Comparison of ENCODE assay signal across 22 cellular contexts in the genomic region with DNA sequence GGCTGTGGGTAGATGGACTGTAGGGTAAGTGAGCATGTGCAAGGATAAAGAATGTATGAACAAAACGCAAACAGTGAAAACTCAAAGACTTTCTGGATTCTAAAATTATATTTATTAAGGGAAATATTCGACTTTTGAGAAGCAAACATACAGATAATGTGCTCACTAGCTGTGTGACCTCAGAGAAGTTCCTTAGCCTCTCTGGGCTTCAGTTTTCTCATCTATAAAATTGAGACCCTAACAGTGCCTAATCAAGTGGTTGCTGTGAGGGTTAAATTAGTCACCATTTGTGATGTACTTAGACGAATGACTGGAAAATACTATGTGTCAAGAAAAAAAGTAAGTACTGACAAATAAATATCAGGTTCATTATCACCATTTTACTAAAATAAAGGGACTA.
"Had no signal": no experiment of that assay in that cellular context is flagged by ENCODE, and none has a peak within 500 bp of the region (broad histone marks: within the 10 kb centered on the region; RNA-seq: fewer than 3 reads in every experiment).

No MANE protein-coding gene starts in this region.

- H3K4me3 Mint-ChIP-seq: activated CD4-positive, alpha-beta T cell treated with anti-CD3 and anti-CD28 coated beads, Interleukin-2, amount 10 ng/mL, durations not matched to agents 24 days and 14 days; activated CD8-positive, alpha-beta T cell treated with anti-CD3 and anti-CD28 coated beads for 36 hours; activated naive CD4-positive, alpha-beta T cell treated with anti-CD3 and anti-CD28 coated beads, Interleukin-2, amount 50 U/mL, for 24 hours; activated naive CD8-positive, alpha-beta T cell treated with anti-CD3 and anti-CD28 coated beads, Interleukin-2, amount 10 ng/mL, durations not matched to agents 7 days and 5 days; activated T-cell treated with anti-CD3 and anti-CD28 coated beads, Interleukin-2, amount 50 U/mL, for 24 hours; central memory CD8-positive, alpha-beta T cell had no signal

- H3K27ac ChIP-seq: ascending aorta, cardiac muscle cell had no signal

- H3K27me3 Mint-ChIP-seq: activated CD4-positive, alpha-beta T cell treated with anti-CD3 and anti-CD28 coated beads, Interleukin-2, amount 10 ng/mL, durations not matched to agents 24 days and 14 days; activated CD8-positive, alpha-beta T cell treated with anti-CD3 and anti-CD28 coated beads for 36 hours; activated naive CD4-positive, alpha-beta T cell treated with anti-CD3 and anti-CD28 coated beads, Interleukin-2, amount 50 U/mL, for 24 hours; activated naive CD8-positive, alpha-beta T cell treated with anti-CD3 and anti-CD28 coated beads, Interleukin-2, amount 10 ng/mL, durations not matched to agents 7 days and 5 days; activated T-cell treated with anti-CD3 and anti-CD28 coated beads, Interleukin-2, amount 50 U/mL, for 24 hours had no signal

- H3K4me3 ChIP-seq: ascending aorta, cardiac muscle cell had no signal

- H3K36me3 Mint-ChIP-seq: activated naive CD4-positive, alpha-beta T cell treated with anti-CD3 and anti-CD28 coated beads, Interleukin-2, amount 50 U/mL, for 24 hours; activated naive CD8-positive, alpha-beta T cell treated with anti-CD3 and anti-CD28 coated beads, Interleukin-2, amount 10 ng/mL, durations not matched to agents 7 days and 5 days had no signal

- DNase-seq: activated CD4-positive, alpha-beta T cell treated with anti-CD3 and anti-CD28 coated beads, Interleukin-2, amount 10 ng/mL, durations not matched to agents 24 days and 14 days; activated CD4-positive, alpha-beta T cell treated with anti-CD3 and anti-CD28 coated beads, Interleukin-2, amount 50 U/mL, for 4 hours; activated CD8-positive, alpha-beta T cell treated with anti-CD3 and anti-CD28 coated beads for 36 hours; activated gamma-delta T cell; activated naive CD4-positive, alpha-beta T cell treated with Interleukin-2 at 50 U/mL for 16 hours; activated naive CD8-positive, alpha-beta T cell treated with anti-CD3 and anti-CD28 coated beads, Interleukin-2, amount 10 ng/mL, durations not matched to agents 7 days and 5 days; activated T-cell treated with anti-CD3 and anti-CD28 coated beads, Interleukin-2, amount 50 U/mL, for 24 hours; MM.1S; MV-4-11; NCI-H1092; NCI-H1436 treated with DMSO at 0.1 percent for 48 hours; NCI-H1694 treated with DMSO at 0.1 percent for 48 hours; NCI-H2029; NCI-H345; NCI-H524 treated with DMSO at 0.1 percent for 48 hours; NK-92 treated with Interleukin-12 subunit alpha and Interleukin-12 subunit beta, amount 100 ng/mL, for 24 hours; Right ventricle myocardium superior had no signal

- ATAC-seq: activated CD8-positive, alpha-beta T cell treated with anti-CD3 and anti-CD28 coated beads for 36 hours had no signal

- H3K9me3 ChIP-seq: ascending aorta had no signal

- H3K4me1 Mint-ChIP-seq: activated CD4-positive, alpha-beta T cell treated with anti-CD3 and anti-CD28 coated beads, Interleukin-2, amount 10 ng/mL, durations not matched to agents 24 days and 14 days; activated naive CD4-positive, alpha-beta T cell treated with anti-CD3 and anti-CD28 coated beads, Interleukin-2, amount 50 U/mL, for 24 hours; activated naive CD8-positive, alpha-beta T cell treated with anti-CD3 and anti-CD28 coated beads, Interleukin-2, amount 10 ng/mL, durations not matched to agents 7 days and 5 days; central memory CD8-positive, alpha-beta T cell had no signal

- H3K36me3 ChIP-seq: ascending aorta, cardiac muscle cell had no signal

- H3K27me3 ChIP-seq: ascending aorta, cardiac muscle cell had no signal

- H3K27ac Mint-ChIP-seq: activated CD4-positive, alpha-beta T cell treated with anti-CD3 and anti-CD28 coated beads, Interleukin-2, amount 10 ng/mL, durations not matched to agents 24 days and 14 days; activated CD8-positive, alpha-beta T cell treated with anti-CD3 and anti-CD28 coated beads for 36 hours; activated naive CD4-positive, alpha-beta T cell treated with anti-CD3 and anti-CD28 coated beads, Interleukin-2, amount 50 U/mL, for 24 hours; activated naive CD8-positive, alpha-beta T cell treated with anti-CD3 and anti-CD28 coated beads, Interleukin-2, amount 10 ng/mL, durations not matched to agents 7 days and 5 days; activated T-cell treated with anti-CD3 and anti-CD28 coated beads, Interleukin-2, amount 50 U/mL, for 24 hours; activated T-helper 2 cell treated with anti-CD3 and anti-CD28 coated beads, Interferon-gamma antibody, Interleukin-2, Interleukin-4, amounts not matched to agents 10 μg/mL and 5 μg/mL and 100 μg/mL, durations not matched to agents 14 hours and 24 hours and 36 hours had no signal

- H3K9me3 Mint-ChIP-seq: activated CD4-positive, alpha-beta T cell treated with anti-CD3 and anti-CD28 coated beads, Interleukin-2, amount 10 ng/mL, durations not matched to agents 24 days and 14 days; activated CD8-positive, alpha-beta T cell treated with anti-CD3 and anti-CD28 coated beads for 36 hours; activated naive CD4-positive, alpha-beta T cell treated with anti-CD3 and anti-CD28 coated beads, Interleukin-2, amount 50 U/mL, for 24 hours; activated naive CD8-positive, alpha-beta T cell treated with anti-CD3 and anti-CD28 coated beads, Interleukin-2, amount 10 ng/mL, durations not matched to agents 7 days and 5 days; activated T-cell treated with anti-CD3 and anti-CD28 coated beads, Interleukin-2, amount 50 U/mL, for 24 hours; activated T-helper 2 cell treated with anti-CD3 and anti-CD28 coated beads, Interferon-gamma antibody, Interleukin-2, Interleukin-4, amounts not matched to agents 10 μg/mL and 5 μg/mL and 100 μg/mL, durations not matched to agents 14 hours and 24 hours and 36 hours had no signal
